8 cellular contexts compared by ENCODE assay signal in the genomic region with DNA sequence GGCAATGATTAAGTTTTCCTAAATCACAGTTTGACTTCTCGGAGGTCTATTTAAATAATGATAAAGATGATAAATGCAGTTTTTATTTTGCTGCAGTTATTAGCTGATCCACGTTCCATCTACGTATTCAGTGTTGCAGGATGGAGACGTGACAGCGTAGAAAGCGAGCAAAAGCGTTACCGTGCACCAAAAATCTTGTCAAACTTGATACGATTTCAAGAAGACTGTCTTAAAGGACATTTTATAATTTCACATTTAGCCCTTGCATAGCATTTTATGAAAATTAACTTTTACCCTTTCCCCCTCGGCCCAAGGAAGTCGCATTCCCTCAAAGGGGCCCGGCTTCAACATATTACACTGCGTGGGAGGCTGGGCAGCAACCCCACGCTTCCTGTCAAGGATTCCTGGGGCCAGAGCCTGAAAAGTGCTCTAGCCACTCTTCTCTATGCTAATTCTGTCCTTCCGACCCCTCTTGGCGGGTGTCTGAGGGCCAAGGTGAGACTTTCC. TPM values are rescaled to one million over a fixed set of nuclear protein-coding genes. Genes with fewer than 3 reads are reported as not detected.
A peak's percentile ranks its signal among the peaks of the same experiment; 100 is the strongest.
DNase-seq lines count a peak whose midpoint lies in the region; ATAC-seq, FAIRE-seq and TF ChIP-seq lines count a peak whose summit lies in the region.

No MANE protein-coding gene starts in this region.

- H3K36me3 Mint-ChIP-seq in natural killer cell treated with Interleukin-12 subunit alpha and Interleukin-12 subunit beta and Interleukin-15 and Interleukin-18, amount 100 ng/mL, for 72 hours: no peaks in the 10 kb centered on the region

- no peaks in the 10 kb centered on the region for H3K79me1 ChIP-seq in H1 (ENCODE audit: low read depth, low read length)

- H3K9ac ChIP-seq in BLaER1 (peak overlapping the region; percentile 82), MM.1S (ENCODE audit: low read length) (peak overlapping the region; percentile 87), H1 (replicated peaks in 1 of 4; ENCODE audit: extremely low read depth in 1 of 4, low read depth in 3 of 4, low read length in 3 of 4) (peak overlapping the region in 2 of 4 experiments; percentile 43 to 53; a peak in 2 of 7 replicates)

- no peak overlapping the region for H3K23ac ChIP-seq in H1 (ENCODE audit: insufficient read length)

- H2BK120ac ChIP-seq in H1 (replicated peaks; ENCODE audit: low read depth, low read length): no peak overlapping the region

- no peak overlapping the region for H2AK5ac ChIP-seq in H1 (ENCODE audit: low read depth, low read length)

- peak overlapping the region; percentile 79 for H3K27ac ChIP-seq in BLaER1
- peak overlapping the region; percentile 90 for H3K27ac ChIP-seq in MM.1S (ENCODE audit: low read length)
- no peak overlapping the region for H3K27ac ChIP-seq in H1 (ENCODE audit: low read depth, low read length)

- POLR2A ChIA-PET in H1 (lab: Charles Lee; ENCODE audit: partially characterized antibody): interaction anchor here (1.1 kb wide), 1 partner anchor 66 kb away, joined by 3 read pairs; no protein-coding TSS in a partner anchor

- no peak overlapping the region for H2BK15ac ChIP-seq in H1 (ENCODE audit: low read length)

- DNase-seq in MM.1S: no peak
- no peak for DNase-seq in H1 (ENCODE audit: low read depth in 1 of 2, low spot score in 2 of 2)
- peak; percentile 61 for DNase-seq in natural killer cell treated with Interleukin-12 subunit alpha and Interleukin-12 subunit beta and Interleukin-15 and Interleukin-18, amount 100 ng/mL, for 72 hours (ENCODE audit: low spot score)
- no peak for DNase-seq in SIG-M5 (lab: John Stamatoyannopoulos, UW)
- no peak for DNase-seq in NCI-H510A (lab: John Stamatoyannopoulos, UW)
- no peak for DNase-seq in NK-92 treated with Interleukin-12 subunit alpha and Interleukin-12 subunit beta, amount 100 ng/mL, for 24 hours (lab: John Stamatoyannopoulos, UW)
- no peak for DNase-seq in medulla oblongata (ENCODE audit: extremely low spot score)

- H3K9me3 ChIP-seq in BLaER1 (no peaks in the 10 kb centered on the region), MM.1S (replicated peaks; ENCODE audit: insufficient read depth, low read length) (no peaks in the 10 kb centered on the region), H1 (ENCODE audit: insufficient read depth in 2 of 2, low read depth in 1 of 2, low read length in 1 of 2) (no peaks in the 10 kb centered on the region)

- H3K9me3 Mint-ChIP-seq in natural killer cell treated with Interleukin-12 subunit alpha and Interleukin-12 subunit beta and Interleukin-15 and Interleukin-18, amount 100 ng/mL, for 72 hours: no peaks in the 10 kb centered on the region

- no peak overlapping the region for H2BK5ac ChIP-seq in H1 (ENCODE audit: low read depth, low read length)

- peaks cover 14% of the 10 kb centered on the region for H3F3A ChIP-seq in MM.1S (ENCODE audit: insufficient read depth, low read length)

- TF ChIP-seq RAD21 in H1 (IDR thresholded peaks at IDR 0.05 in 1 of 2, conservative IDR thresholded peaks at IDR 0.05 in 1 of 2; ENCODE audit: low read depth in 2 of 2, low read length in 2 of 2): no peak

- CTCF ChIA-PET in H1 (lab: Charles Lee; ENCODE audit: partially characterized antibody): interaction anchor here (1.6 to 1.8 kb wide), 3 partner anchors 10 to 20 kb away, joined by 3 to 5 read pairs (median 4); no protein-coding TSS in a partner anchor

- no peak for ATAC-seq in natural killer cell treated with Interleukin-12 subunit alpha and Interleukin-12 subunit beta and Interleukin-15 and Interleukin-18, amount 100 ng/mL, for 72 hours

- H3K27ac Mint-ChIP-seq in natural killer cell treated with Interleukin-12 subunit alpha and Interleukin-12 subunit beta and Interleukin-15 and Interleukin-18, amount 100 ng/mL, for 72 hours: peak overlapping the region; percentile 91 to 93

- no peak for TF ChIP-seq CTCF in MM.1S (IDR thresholded peaks at IDR 0.05; ENCODE audit: low read length)
- TF ChIP-seq CTCF in H1 (IDR thresholded peaks at IDR 0.05; ENCODE audit: control extremely low read depth in 1 of 3, insufficient read depth in 1 of 3, low read depth in 1 of 3, low read length in 3 of 3): no peak

- peak overlapping the region; percentile 93 for H3K4me3 Mint-ChIP-seq in natural killer cell treated with Interleukin-12 subunit alpha and Interleukin-12 subunit beta and Interleukin-15 and Interleukin-18, amount 100 ng/mL, for 72 hours

- H3K14ac ChIP-seq in H1 (ENCODE audit: insufficient read length): no peak overlapping the region

- H4K5ac ChIP-seq in H1 (ENCODE audit: insufficient read length, low read depth, low read length): peak overlapping the region; percentile 7

- peaks cover 37% of the 10 kb centered on the region for H3K79me2 ChIP-seq in MM.1S (ENCODE audit: low read length)
- no peaks in the 10 kb centered on the region for H3K79me2 ChIP-seq in H1 (ENCODE audit: control insufficient read depth in 1 of 2, insufficient read depth in 2 of 2, low read length in 2 of 2)

- H3K4me3 ChIP-seq in BLaER1 (peak overlapping the region; percentile 70), MM.1S (ENCODE audit: low read length) (peak overlapping the region; percentile 95), H1 (ENCODE audit: extremely low read depth in 1 of 4, insufficient read depth in 2 of 4, low read depth in 3 of 4, low read length in 4 of 4) (peak overlapping the region; percentile 39 to 75 (median 64))

- no peaks in the 10 kb centered on the region for H3K36me3 ChIP-seq in BLaER1
- H3K36me3 ChIP-seq in MM.1S (replicated peaks; ENCODE audit: insufficient read depth, low read length): no peaks in the 10 kb centered on the region
- H3K36me3 ChIP-seq in H1 (ENCODE audit: control insufficient read depth in 2 of 4, insufficient read depth in 4 of 4, low read length in 3 of 4): no peaks in the 10 kb centered on the region

- H4K20me1 ChIP-seq in BLaER1 (peaks cover 38% of the 10 kb centered on the region), MM.1S (ENCODE audit: insufficient read depth, low read length) (no peaks in the 10 kb centered on the region), H1 (replicated peaks in 1 of 2; ENCODE audit: control insufficient read depth in 1 of 2, insufficient read depth in 2 of 2, low read length in 2 of 2) (peaks cover 7 to 9% of the 10 kb centered on the region in 2 experiments)

- WGBS in H1 (ENCODE audit: extremely low coverage in 1 of 2, insufficient coverage in 1 of 2, insufficient read length in 1 of 2, insufficient replicate concordance in 2 of 2, low coverage in 1 of 2, low lambda C conversion rate in 2 of 2, missing lambda C conversion rate in 1 of 2), 2 experiments: 15% methylated on average over 16 of the region's 16 CpGs; no CpG with 5 or more reads in 1 of the 2 experiments

- no peak overlapping the region for H4K91ac ChIP-seq in H1 (replicated peaks; ENCODE audit: insufficient read length, low read length)

- no peak overlapping the region for H3K4ac ChIP-seq in H1 (replicated peaks; ENCODE audit: insufficient read length, low read depth, low read length)

- H3K9me2 ChIP-seq in MM.1S (replicated peaks; ENCODE audit: insufficient read depth, low read length): no peaks in the 10 kb centered on the region

- H3K27me3 Mint-ChIP-seq in natural killer cell treated with Interleukin-12 subunit alpha and Interleukin-12 subunit beta and Interleukin-15 and Interleukin-18, amount 100 ng/mL, for 72 hours: peaks cover 8 to 18% of the 10 kb centered on the region in 2 donors

- no peak for TF ChIP-seq EP300 in H1 (IDR thresholded peaks at IDR 0.05; ENCODE audit: borderline replicate concordance in 1 of 2, low read depth in 2 of 2, low read length in 2 of 2)

- H3K18ac ChIP-seq in H1 (ENCODE audit: extremely low read depth, low read length): no peak overlapping the region

- peaks cover 11% of the 10 kb centered on the region; the same call in 1 of the 2 replicates for H3K23me2 ChIP-seq in H1 (ENCODE audit: low read depth, low read length)

- no peak overlapping the region; the same call in 1 of the 2 replicates for H4K8ac ChIP-seq in H1 (ENCODE audit: extremely low read depth, insufficient read depth, low read length)

- peaks cover 26 to 35% of the 10 kb centered on the region in 2 donors for H3K4me1 Mint-ChIP-seq in natural killer cell treated with Interleukin-12 subunit alpha and Interleukin-12 subunit beta and Interleukin-15 and Interleukin-18, amount 100 ng/mL, for 72 hours (ENCODE audit: low read depth in 2 of 2)

- H3K56ac ChIP-seq in H1 (replicated peaks; ENCODE audit: insufficient read length, low read depth, low read length): no peak overlapping the region

- H3K4me2 ChIP-seq in BLaER1 (peak overlapping the region; percentile 87), MM.1S (ENCODE audit: low read depth, low read length) (peak overlapping the region; percentile 96), H1 (ENCODE audit: insufficient read depth in 1 of 2, low read depth in 2 of 2, low read length in 2 of 2) (peak overlapping the region; percentile 82 to 90)

- TF ChIP-seq POLR2A in H1 (IDR thresholded peaks at IDR 0.05; ENCODE audit: control extremely low read depth in 1 of 2, low read depth in 2 of 2, low read length in 2 of 2): no peak

- H3K27me3 ChIP-seq in BLaER1 (peaks cover 39% of the 10 kb centered on the region), MM.1S (replicated peaks; ENCODE audit: insufficient read depth, low read length) (no peaks in the 10 kb centered on the region), H1 (replicated peaks in 1 of 4; ENCODE audit: control insufficient read depth in 3 of 4, extremely low read depth in 1 of 4, insufficient read depth in 3 of 4, low read length in 3 of 4) (peaks cover 25 to 70% (median 46%) of the 10 kb centered on the region in 4 experiments)

- H3K4me1 ChIP-seq in BLaER1 (peaks cover 19% of the 10 kb centered on the region), MM.1S (ENCODE audit: low read length) (peaks cover 11% of the 10 kb centered on the region), H1 (replicated peaks in 1 of 4; ENCODE audit: control insufficient read depth in 3 of 4, insufficient read depth in 4 of 4, low read length in 3 of 4) (peaks cover 0 to 17% (median 6%) of the 10 kb centered on the region in 4 experiments; a peak in 4 of 7 replicates)

- FAIRE-seq in H1 (lab: Jason Lieb, UNC): no peak

- H2AFZ ChIP-seq in MM.1S (ENCODE audit: low read length): peak overlapping the region; percentile 95
- peak overlapping the region; percentile 82 for H2AFZ ChIP-seq in H1 (ENCODE audit: low read length)

- no peak overlapping the region for H2BK12ac ChIP-seq in H1 (ENCODE audit: low read depth, low read length)

- H2BK20ac ChIP-seq in H1 (ENCODE audit: low read length): no peak overlapping the region

RNA-seq across cellular contexts. Expression of a gene that starts 7.1 kb away (rescaled TPM):
- 2.1 and 2.3 TPM in 2 replicates for total RNA-seq in H1 (2021; fragmentation: NEBNext Ultra II Directional; extraction: Animal tissue kit (Norgen Biotek cat#: 25700))
- 0.58 and 0.98 TPM in 2 replicates for polyA plus RNA-seq in H1 (2011; rRNA removed)
- polyA plus RNA-seq in H1 (2011; cell fraction: cytosol; rRNA removed): 0.81 TPM
- 0.78 TPM for polyA plus RNA-seq in H1 (2011; cell fraction: nucleus; rRNA removed)
- polyA plus RNA-seq in H1 (2012, experiment 1 of 2): 0.81 to 1.4 TPM (median 1.2 TPM) in 4 replicates
- polyA plus RNA-seq in H1 (2012, experiment 2 of 2): 0.38 TPM
- 1.3 TPM for polyA plus RNA-seq in H1 (2013, experiment 1 of 2)
- 1.1 TPM for polyA plus RNA-seq in H1 (2013, experiment 2 of 2)
- 0.76 and 1.1 TPM in 2 replicates for polyA minus RNA-seq in H1 (2011; rRNA and poly(A)+ RNA removed)
- 0.59 TPM for polyA minus RNA-seq in H1 (2011; cell fraction: cytosol; rRNA and poly(A)+ RNA removed)
- 2.8 TPM for polyA minus RNA-seq in H1 (2011; cell fraction: nucleus; rRNA and poly(A)+ RNA removed)
- 10 to 100 TPM; 11.1 to 14.0 TPM for total RNA-seq in natural killer cell treated with Interleukin-12 subunit alpha and Interleukin-12 subunit beta and Interleukin-15 and Interleukin-18, amount 100 ng/mL, for 72 hours

RNA-seq across cellular contexts. Expression of a gene that starts 18.9 kb away (rescaled TPM):
- 0.33 and 0.69 TPM in 2 replicates for total RNA-seq in H1 (2021; fragmentation: NEBNext Ultra II Directional; extraction: Animal tissue kit (Norgen Biotek cat#: 25700))
- 0.14 and 0.32 TPM in 2 replicates for polyA plus RNA-seq in H1 (2011; rRNA removed)
- 0.22 TPM for polyA plus RNA-seq in H1 (2011; cell fraction: cytosol; rRNA removed)
- polyA plus RNA-seq in H1 (2011; cell fraction: nucleus; rRNA removed): 0.19 TPM
- 0.36 to 0.56 TPM (median 0.50 TPM) in 4 replicates for polyA plus RNA-seq in H1 (2012, experiment 1 of 2)
- polyA plus RNA-seq in H1 (2012, experiment 2 of 2): not detected
- polyA plus RNA-seq in H1 (2013, experiment 1 of 2): 0.28 TPM
- 0.18 TPM for polyA plus RNA-seq in H1 (2013, experiment 2 of 2)
- 0.38 and 0.54 TPM in 2 replicates for polyA minus RNA-seq in H1 (2011; rRNA and poly(A)+ RNA removed)
- not detected for polyA minus RNA-seq in H1 (2011; cell fraction: cytosol; rRNA and poly(A)+ RNA removed)
- polyA minus RNA-seq in H1 (2011; cell fraction: nucleus; rRNA and poly(A)+ RNA removed): 0.60 TPM
- total RNA-seq in natural killer cell treated with Interleukin-12 subunit alpha and Interleukin-12 subunit beta and Interleukin-15 and Interleukin-18, amount 100 ng/mL, for 72 hours: 1 to 10 TPM; 2.6 to 3.1 TPM
